ENCODE assay signal across 1 cellular context in genomic region chr5:42250-42649, GRCh38.
A peak's percentile ranks its signal among the peaks of the same experiment; 100 is the strongest.
TF ChIP-seq lines count a peak whose summit lies in the region.

No MANE protein-coding gene starts in this region.

TF ChIP-seq in HepG2, 621 proteins besides CTCF, POLR2A, EP300 and RAD21:
- TF ChIP-seq CSRNP2 (CRISPR knock-in tag; conservative IDR thresholded peaks at IDR 0.05; ENCODE audit: low read depth) (no peak), ZFAT (CRISPR knock-in tag; conservative IDR thresholded peaks at IDR 0.05) (no peak), ZNF281 (CRISPR knock-in tag; IDR thresholded peaks at IDR 0.05; ENCODE audit: borderline replicate concordance) (no peak), ARHGAP35 (CRISPR knock-in tag; IDR thresholded peaks at IDR 0.05; ENCODE audit: borderline replicate concordance) (no peak), ZNF768 (CRISPR knock-in tag; IDR thresholded peaks at IDR 0.05) (no peak), STAG1 (CRISPR knock-in tag; IDR thresholded peaks at IDR 0.05) (peak; percentile 61), ZBTB7B (CRISPR knock-in tag; IDR thresholded peaks at IDR 0.05) (no peak)
